37 cellular contexts compared by ENCODE assay signal in the genomic region with DNA sequence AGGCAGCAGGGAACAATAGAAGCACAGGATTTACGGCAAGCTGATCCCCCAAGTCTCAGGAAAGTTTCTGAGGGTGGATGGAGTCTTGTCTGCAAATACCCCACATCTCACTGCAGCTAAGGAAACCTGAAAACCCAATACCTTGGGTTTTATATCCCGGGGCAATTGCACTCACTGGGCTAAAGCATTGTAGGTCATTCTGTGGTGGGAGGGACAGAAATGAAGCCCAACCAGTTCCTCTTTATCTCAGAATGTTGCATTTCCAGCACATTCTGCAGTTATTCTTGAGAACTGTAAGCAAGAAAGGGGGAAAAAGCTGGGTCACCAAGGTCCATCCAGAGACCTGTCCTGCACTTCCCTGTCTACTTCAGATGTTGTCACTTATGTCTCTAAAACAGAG. TPM values are rescaled to one million over a fixed set of nuclear protein-coding genes. Genes with fewer than 3 reads are reported as not detected.
DNase-seq lines count a peak whose midpoint lies in the region; ATAC-seq, FAIRE-seq and TF ChIP-seq lines count a peak whose summit lies in the region.
"Had no signal": no experiment of that assay in that cellular context is flagged by ENCODE, and none has a peak within 500 bp of the region (broad histone marks: within the 10 kb centered on the region; RNA-seq: fewer than 3 reads in every experiment).

No MANE protein-coding gene starts in this region.

- H3K27me3 ChIP-seq in OCI-LY3 (ENCODE audit: low read depth, low read length) (no peaks in the 10 kb centered on the region), keratinocyte (ENCODE audit: control insufficient read depth, extremely low read depth, insufficient read depth, low read length) (no peaks in the 10 kb centered on the region)
- H3K27me3 ChIP-seq: adrenal gland, MG63, neutrophil, vagina had no signal

- peaks cover 9% of the 10 kb centered on the region for H3K9me3 Mint-ChIP-seq in activated naive CD8-positive, alpha-beta T cell treated with anti-CD3 and anti-CD28 coated beads, Interleukin-2, amount 10 ng/mL, durations not matched to agents 7 days and 5 days
- H3K9me3 Mint-ChIP-seq in activated naive CD8-positive, alpha-beta T cell treated with anti-CD3 and anti-CD28 coated beads for 36 hours, result peaks cover 6% of the 10 kb centered on the region
- H3K9me3 Mint-ChIP-seq in type B pancreatic cell, result peaks cover 6% of the 10 kb centered on the region
- H3K9me3 Mint-ChIP-seq: stimulated activated naive CD8-positive, alpha-beta T cell treated with anti-CD3 and anti-CD28 coated beads, Interleukin-15, Interleukin-2, amounts not matched to agents 100 ng/mL and 50 ng/mL, for 24 hours had no signal

- H3K4me1 ChIP-seq in OCI-LY3 (ENCODE audit: low read length) (peaks cover 48% of the 10 kb centered on the region), keratinocyte (ENCODE audit: control insufficient read depth, extremely low read depth, insufficient read depth, low read length) (no peaks in the 10 kb centered on the region)
- H3K4me1 ChIP-seq: A549, adrenal gland, vagina had no signal

- H2AFZ ChIP-seq in OCI-LY3 (ENCODE audit: low read depth, low read length), result no peak overlapping the region
- H2AFZ ChIP-seq in keratinocyte (ENCODE audit: control insufficient read depth, low read length), result no peak overlapping the region

- no peaks in the 10 kb centered on the region for H3K9me1 ChIP-seq in keratinocyte (ENCODE audit: control insufficient read depth, extremely low read depth, insufficient read depth, low read length)

- no peak overlapping the region for H3K27ac Mint-ChIP-seq in activated naive CD8-positive, alpha-beta T cell treated with anti-CD3 and anti-CD28 coated beads, Interleukin-2, amount 10 ng/mL, durations not matched to agents 7 days and 5 days
- H3K27ac Mint-ChIP-seq in activated naive CD8-positive, alpha-beta T cell treated with anti-CD3 and anti-CD28 coated beads for 36 hours, result no peak overlapping the region
- H3K27ac Mint-ChIP-seq in type B pancreatic cell, result peak overlapping the region; percentile 34
- H3K27ac Mint-ChIP-seq: HFFc6; stimulated activated naive CD8-positive, alpha-beta T cell treated with anti-CD3 and anti-CD28 coated beads, Interleukin-15, Interleukin-2, amounts not matched to agents 100 ng/mL and 50 ng/mL, for 24 hours had no signal

- TF ChIP-seq CTCF in OCI-LY3 (IDR thresholded peaks at IDR 0.05; ENCODE audit: low read depth, low read length), result no peak
- TF ChIP-seq CTCF in keratinocyte (optimal IDR thresholded peaks at IDR 0.05 in 1 of 3, IDR thresholded peaks at IDR 0.05 in 1 of 3, conservative IDR thresholded peaks at IDR 0.05 in 1 of 3; ENCODE audit: extremely low read depth in 1 of 3, insufficient read depth in 2 of 3, low read length in 3 of 3), result no peak
- TF ChIP-seq CTCF in type B pancreatic cell (conservative IDR thresholded peaks at IDR 0.05), result no peak

- POLR2A ChIA-PET in activated naive CD8-positive, alpha-beta T cell treated with anti-CD3 and anti-CD28 coated beads, Interleukin-2, amount 10 ng/mL, durations not matched to agents 7 days and 5 days (lab: Charles Lee), result no interaction called here

- peaks cover 13% of the 10 kb centered on the region for H3K36me3 ChIP-seq in OCI-LY3 (replicated peaks; ENCODE audit: low read depth, low read length)
- no peaks in the 10 kb centered on the region for H3K36me3 ChIP-seq in keratinocyte (ENCODE audit: control insufficient read depth in 2 of 2, extremely low read depth in 1 of 2, insufficient read depth in 2 of 2, low read length in 2 of 2)
- H3K36me3 ChIP-seq: adrenal gland, MG63, neutrophil, thoracic aorta, vagina had no signal

- no peak for ATAC-seq in activated naive CD8-positive, alpha-beta T cell treated with anti-CD3 and anti-CD28 coated beads, Interleukin-2, amount 10 ng/mL, durations not matched to agents 7 days and 5 days (ENCODE audit: low read depth)
- ATAC-seq in GM21717 (IDR thresholded peaks at IDR 0.05; ENCODE audit: unreplicated experiment), result no peak
- ATAC-seq in GM18867 (IDR thresholded peaks at IDR 0.05; ENCODE audit: unreplicated experiment), result no peak
- ATAC-seq in HG03175 (IDR thresholded peaks at IDR 0.05; ENCODE audit: unreplicated experiment), result no peak
- ATAC-seq: A549, K562, left lobe of liver, right cardiac atrium, Right ventricle myocardium inferior had no signal

- no peak for DNase-seq in activated naive CD8-positive, alpha-beta T cell treated with anti-CD3 and anti-CD28 coated beads, Interleukin-2, amount 10 ng/mL, durations not matched to agents 7 days and 5 days
- no peak for DNase-seq in activated naive CD8-positive, alpha-beta T cell treated with anti-CD3 and anti-CD28 coated beads for 36 hours
- DNase-seq in keratinocyte (ENCODE audit: low read depth, low spot score) (no peak), type B pancreatic cell (ENCODE audit: extremely low spot score, unreplicated experiment) (no peak)
- DNase-seq: activated CD4-positive, alpha-beta T cell treated with anti-CD3 and anti-CD28 coated beads, Interleukin-2, amount 50 U/mL, for 48 hours; activated T-cell treated with anti-CD3 and anti-CD28 coated beads, Interleukin-2, amount 50 U/mL, for 48 hours; adrenal gland; AML-193; dermis blood vessel endothelial cell; GOT3; HFFc6; mesenchymal stem cell; MG63; NCI-H1417; NCI-H2029 treated with DMSO at 0.1 percent for 48 hours; NCI-H526; NK-92 treated with Interleukin-12 subunit alpha and Interleukin-12 subunit beta, amount 100 ng/mL, for 24 hours; posterior cingulate gyrus; right cardiac atrium; SK-N-SH; stimulated activated CD4-positive, alpha-beta T cell treated with anti-CD3 and anti-CD28 coated beads, Interleukin-1b, Interleukin-23, amount 100 ng/mL, for 48 hours had no signal

- peak; percentile 36 for FAIRE-seq in keratinocyte (lab: Jason Lieb, UNC)
- FAIRE-seq: A549, HTR-8/SVneo, K562 had no signal

- H3K4me3 Mint-ChIP-seq in activated naive CD8-positive, alpha-beta T cell treated with anti-CD3 and anti-CD28 coated beads, Interleukin-2, amount 10 ng/mL, durations not matched to agents 7 days and 5 days, result peak overlapping the region; percentile 46
- no peak overlapping the region for H3K4me3 Mint-ChIP-seq in activated naive CD8-positive, alpha-beta T cell treated with anti-CD3 and anti-CD28 coated beads for 36 hours
- no peak overlapping the region for H3K4me3 Mint-ChIP-seq in type B pancreatic cell
- H3K4me3 Mint-ChIP-seq: HFFc6; stimulated activated naive CD8-positive, alpha-beta T cell treated with anti-CD3 and anti-CD28 coated beads, Interleukin-15, Interleukin-2, amounts not matched to agents 100 ng/mL and 50 ng/mL, for 24 hours had no signal

- H3K79me2 ChIP-seq in OCI-LY3 (ENCODE audit: low read length) (no peaks in the 10 kb centered on the region), keratinocyte (ENCODE audit: control insufficient read depth, insufficient read depth, low read length) (no peaks in the 10 kb centered on the region)

- peaks cover 6% of the 10 kb centered on the region for H3K36me3 Mint-ChIP-seq in activated naive CD8-positive, alpha-beta T cell treated with anti-CD3 and anti-CD28 coated beads, Interleukin-2, amount 10 ng/mL, durations not matched to agents 7 days and 5 days
- H3K36me3 Mint-ChIP-seq in activated naive CD8-positive, alpha-beta T cell treated with anti-CD3 and anti-CD28 coated beads for 36 hours, result no peaks in the 10 kb centered on the region
- no peaks in the 10 kb centered on the region for H3K36me3 Mint-ChIP-seq in type B pancreatic cell

- H3K27ac ChIP-seq in OCI-LY3 (ENCODE audit: low read length) (peak overlapping the region; percentile 75), keratinocyte (ENCODE audit: control insufficient read depth, insufficient read depth, low read length) (no peak overlapping the region)
- H3K27ac ChIP-seq: A549, adrenal gland, neutrophil, thoracic aorta, vagina had no signal

- no peak overlapping the region for H3K4me3 ChIP-seq in OCI-LY3 (ENCODE audit: low read length)
- no peak overlapping the region for H3K4me3 ChIP-seq in keratinocyte (ENCODE audit: control insufficient read depth in 2 of 3, extremely low read depth in 1 of 3, insufficient read depth in 2 of 3, low read depth in 1 of 3, low read length in 3 of 3)
- H3K4me3 ChIP-seq: A549, adrenal gland, K562, MG63, smooth muscle cell, thoracic aorta, vagina had no signal

- peak overlapping the region; percentile 45 for H3K4me2 ChIP-seq in OCI-LY3 (ENCODE audit: low read length)
- H3K4me2 ChIP-seq in keratinocyte (ENCODE audit: control insufficient read depth, extremely low read depth, insufficient read depth, low read depth, low read length), result no peak overlapping the region
- H3K4me2 ChIP-seq: A549, SK-N-SH, smooth muscle cell had no signal

- dilution Hi-C loops in keratinocyte (cut with MboI; ENCODE audit: extremely low pct_ligation_motif_present, low sequenced_read_pairs), result no loop called here

- H3K27me3 Mint-ChIP-seq in activated naive CD8-positive, alpha-beta T cell treated with anti-CD3 and anti-CD28 coated beads, Interleukin-2, amount 10 ng/mL, durations not matched to agents 7 days and 5 days, result no peaks in the 10 kb centered on the region
- H3K27me3 Mint-ChIP-seq in activated naive CD8-positive, alpha-beta T cell treated with anti-CD3 and anti-CD28 coated beads for 36 hours, result no peaks in the 10 kb centered on the region
- no peaks in the 10 kb centered on the region for H3K27me3 Mint-ChIP-seq in type B pancreatic cell
- H3K27me3 Mint-ChIP-seq: stimulated activated naive CD8-positive, alpha-beta T cell treated with anti-CD3 and anti-CD28 coated beads, Interleukin-15, Interleukin-2, amounts not matched to agents 100 ng/mL and 50 ng/mL, for 24 hours had no signal

- H3K9ac ChIP-seq in OCI-LY3 (ENCODE audit: low read length) (peak overlapping the region; percentile 10; the same call in 1 of the 2 replicates), keratinocyte (ENCODE audit: control insufficient read depth, extremely low read depth, insufficient read depth, low read length) (no peak overlapping the region)
- H3K9ac ChIP-seq: SK-N-SH had no signal

- H3K4me1 Mint-ChIP-seq in activated naive CD8-positive, alpha-beta T cell treated with anti-CD3 and anti-CD28 coated beads, Interleukin-2, amount 10 ng/mL, durations not matched to agents 7 days and 5 days, result peaks cover 33% of the 10 kb centered on the region
- peaks cover 35% of the 10 kb centered on the region for H3K4me1 Mint-ChIP-seq in activated naive CD8-positive, alpha-beta T cell treated with anti-CD3 and anti-CD28 coated beads for 36 hours
- peaks cover 5% of the 10 kb centered on the region for H3K4me1 Mint-ChIP-seq in type B pancreatic cell (ENCODE audit: unreplicated experiment)

- H3K9me3 ChIP-seq in OCI-LY3 (ENCODE audit: insufficient read depth, low read length) (0 out of 2 replicates have a peak, but pooled peaks cover 6% of the 10 kb centered on the region), keratinocyte (ENCODE audit: control insufficient read depth, low read depth, low read length) (no peaks in the 10 kb centered on the region)
- H3K9me3 ChIP-seq: adrenal gland, MG63, neutrophil, SK-N-SH, thoracic aorta, vagina had no signal

- H4K20me1 ChIP-seq in OCI-LY3 (ENCODE audit: insufficient read depth, low read length) (no peaks in the 10 kb centered on the region), keratinocyte (ENCODE audit: control insufficient read depth, extremely low read depth, insufficient read depth, low read length) (no peaks in the 10 kb centered on the region)

RNA-seq across cellular contexts. Expression of gene C12orf42, which starts 39.8 kb away (rescaled TPM):
- 1 to 10 TPM; 4.8 to 5.4 TPM for total RNA-seq in activated naive CD8-positive, alpha-beta T cell treated with anti-CD3 and anti-CD28 coated beads, Interleukin-2, amount 10 ng/mL, durations not matched to agents 7 days and 5 days
- total RNA-seq in activated naive CD8-positive, alpha-beta T cell treated with anti-CD3 and anti-CD28 coated beads for 36 hours, result under 1 TPM; 0.19 to 0.24 TPM
- 0.03 to 0.08 TPM in 2 of 3 replicates, not detected in the other for polyA plus RNA-seq in keratinocyte
- not detected for polyA plus RNA-seq in keratinocyte (2011; ENCODE audit: low read depth)
- polyA plus RNA-seq in keratinocyte (2011; cell fraction: cytosol; rRNA removed), result not detected in 2 replicates
- not detected in 2 replicates for polyA plus RNA-seq in keratinocyte (2011; cell fraction: nucleus; rRNA removed)
- not detected in 2 replicates for polyA plus RNA-seq in keratinocyte (2012; ENCODE audit: low replicate concordance)
- polyA minus RNA-seq in keratinocyte, result not detected in 3 replicates
- not detected for polyA minus RNA-seq in keratinocyte (2011; cell fraction: cytosol; rRNA and poly(A)+ RNA removed)
- not detected in 2 replicates for polyA minus RNA-seq in keratinocyte (2011; cell fraction: nucleus; rRNA and poly(A)+ RNA removed)
- total RNA-seq in type B pancreatic cell (ENCODE audit: low replicate concordance), result not detected in 2 replicates
- total RNA-seq: adrenal gland, dermis blood vessel endothelial cell, esophagus mucosa, fibroblast of villous mesenchyme, HFFc6, K562, left lobe of liver, right cardiac atrium, Right ventricle myocardium inferior, smooth muscle cell, thoracic aorta, vagina had no signal
- polyA plus RNA-seq: A549, K562, right cardiac atrium, SK-N-SH, smooth muscle cell had no signal
